ENCODE assay signal across 8 cellular contexts in genomic region chr11:35082322-35083180, GRCh38.
A peak's percentile ranks its signal among the peaks of the same experiment; 100 is the strongest.
DNase-seq lines count a peak whose midpoint lies in the region; ATAC-seq and TF ChIP-seq lines count a peak whose summit lies in the region.

No MANE protein-coding gene starts in this region.

- in situ Hi-C loops in astrocyte of the cerebellum (cut with HindIII; ENCODE audit: low sequenced_read_pairs) = no loop called here

- peak overlapping the region; percentile 16; the same call in 1 of the 2 replicates for H3K27ac ChIP-seq in C4-2B

- H3K4me3 ChIP-seq in astrocyte of the cerebellum (ENCODE audit: low read depth, low read length) = no peak overlapping the region

- peak; percentile 74 for DNase-seq in T-helper 9 cell
- peak; percentile 51 for DNase-seq in astrocyte of the cerebellum (ENCODE audit: low read depth)
- peak; percentile 92 for DNase-seq in islet precursor cell
- DNase-seq in stimulated activated CD4-positive, alpha-beta T cell treated with anti-CD3 and anti-CD28 coated beads, TNF-alpha, amount 100 ng/mL, for 1 hour (ENCODE audit: low read depth in 3 of 3, low spot score in 1 of 3) = peak; percentile 54 to 77 (median 63)
- no peak for DNase-seq in NCI-H2107 (lab: John Stamatoyannopoulos, UW)

- ATAC-seq in GM19438 (IDR thresholded peaks at IDR 0.05; ENCODE audit: low read depth, unreplicated experiment) (peak; percentile 78), HG03469 (IDR thresholded peaks at IDR 0.05; ENCODE audit: unreplicated experiment) (peak; percentile 48)

- TF ChIP-seq CTCF in C4-2B (conservative IDR thresholded peaks at IDR 0.05) = no peak
- TF ChIP-seq CTCF in astrocyte of the cerebellum (IDR thresholded peaks at IDR 0.05; ENCODE audit: low read depth, low read length, missing control alignments) = no peak
